In genomic region chr7:901041-901387, GRCh38 we compare ENCODE assay signal across 11 cellular contexts. TPM values are rescaled to one million over a fixed set of nuclear protein-coding genes. Genes with fewer than 3 reads are reported as not detected.
DNase-seq lines count a peak whose midpoint lies in the region; ATAC-seq, FAIRE-seq and TF ChIP-seq lines count a peak whose summit lies in the region.
"Had no signal": no experiment of that assay in that cellular context is flagged by ENCODE, and none has a peak within 500 bp of the region (broad histone marks: within the 10 kb centered on the region; RNA-seq: fewer than 3 reads in every experiment).

No MANE protein-coding gene starts in this region.

- H3K4me1 ChIP-seq in Peyer's patch (peaks cover 0 to 15% (median 3%) of the 10 kb centered on the region in 4 donors), esophagus muscularis mucosa (peaks cover 7 to 36% (median 31%) of the 10 kb centered on the region in 4 donors), small intestine (ENCODE audit: control insufficient read depth in 2 of 2, insufficient read depth in 1 of 2, low read depth in 1 of 2, low read length in 1 of 2) (no peaks in the 10 kb centered on the region)
- H3K4me1 ChIP-seq: testis had no signal

- H3K9me3 ChIP-seq in Peyer's patch (no peaks in the 10 kb centered on the region), esophagus muscularis mucosa (no peaks in the 10 kb centered on the region), small intestine (ENCODE audit: control insufficient read depth, low read depth) (no peaks in the 10 kb centered on the region)
- H3K9me3 ChIP-seq: testis had no signal

- peak; percentile 26 for ATAC-seq in GM21723 (IDR thresholded peaks at IDR 0.05; ENCODE audit: unreplicated experiment)

- no peak for TF ChIP-seq POLR2A in Peyer's patch (IDR thresholded peaks at IDR 0.05)
- no peak for TF ChIP-seq POLR2A in esophagus muscularis mucosa (IDR thresholded peaks at IDR 0.05; ENCODE audit: low read depth)

- no peaks in the 10 kb centered on the region for H3K27me3 ChIP-seq in Peyer's patch
- H3K27me3 ChIP-seq in esophagus muscularis mucosa, result no peaks in the 10 kb centered on the region
- H3K27me3 ChIP-seq in small intestine (ENCODE audit: control insufficient read depth in 2 of 2, insufficient read depth in 2 of 2, low read length in 2 of 2), result no peaks in the 10 kb centered on the region
- H3K27me3 ChIP-seq: testis had no signal

- intact Hi-C loops in esophagus muscularis mucosa (cut with DNase I), result no loop called here

- WGBS in esophagus muscularis mucosa, result 71% methylated on average over 8 of the region's 8 CpGs
- WGBS in small intestine, 3 donors, result 40 to 58% (median 49%) methylated on average over 5 to 8 of the region's 8 CpGs

- TF ChIP-seq EP300 in esophagus muscularis mucosa (IDR thresholded peaks at IDR 0.05), result no peak

- TF ChIP-seq CTCF in Peyer's patch (IDR thresholded peaks at IDR 0.05), result no peak
- TF ChIP-seq CTCF in esophagus muscularis mucosa (IDR thresholded peaks at IDR 0.05), result no peak

- peaks cover 0 to 56% (median 0%) of the 10 kb centered on the region in 3 donors for H3K36me3 ChIP-seq in Peyer's patch
- H3K36me3 ChIP-seq in esophagus muscularis mucosa, result peaks cover 12 to 58% (median 34%) of the 10 kb centered on the region in 4 donors
- peaks cover 9 to 14% of the 10 kb centered on the region in 2 donors for H3K36me3 ChIP-seq in small intestine (ENCODE audit: control insufficient read depth in 2 of 2, insufficient read depth in 2 of 2, low read length in 2 of 2)

- H3K27ac ChIP-seq in Peyer's patch (peak overlapping the region; percentile 19 to 91 (median 76)), esophagus muscularis mucosa (replicated peaks in 1 of 4) (peak overlapping the region; percentile 26 to 49 (median 38)), small intestine (ENCODE audit: low read depth in 1 of 2, low read length in 1 of 2) (peak overlapping the region; percentile 63 to 90)
- H3K27ac ChIP-seq: testis had no signal

- DNase-seq in Peyer's patch, result no peak
- no peak for DNase-seq in esophagus muscularis mucosa (ENCODE audit: extremely low spot score)
- no peak for DNase-seq in small intestine
- no peak for DNase-seq in GF-D8 (lab: John Stamatoyannopoulos, UW)
- no peak for DNase-seq in SW480 (ENCODE audit: low spot score)
- no peak for DNase-seq in T-helper 1 cell
- DNase-seq in D341Med (ENCODE audit: low spot score), result no peak

- H3K4me3 ChIP-seq in Peyer's patch, result no peak overlapping the region
- no peak overlapping the region for H3K4me3 ChIP-seq in esophagus muscularis mucosa
- H3K4me3 ChIP-seq in small intestine (ENCODE audit: low read depth in 1 of 2, low read length in 2 of 2), result no peak overlapping the region
- H3K4me3 ChIP-seq: GM12878, testis had no signal

- no peak for FAIRE-seq in small intestine (lab: Jason Lieb, UNC)
- FAIRE-seq: astrocyte had no signal

RNA-seq across cellular contexts. Expression of gene GET4, which starts 24.7 kb away (rescaled TPM):
- total RNA-seq in Peyer's patch (10 to 100 TPM; 29.7 to 93.3 (median 56.8) TPM), esophagus muscularis mucosa (10 to 100 TPM; 24.7 to 41.3 (median 35.2) TPM)
- 10 to 100 TPM; 38.9 to 87.2 (median 71.9) TPM for polyA plus RNA-seq in small intestine

RNA-seq across cellular contexts. Expression of gene ADAP1, which starts 53.5 kb away (rescaled TPM):
- total RNA-seq in Peyer's patch (100 to 1,000 TPM; 102 to 146 (median 133) TPM), esophagus muscularis mucosa (10 to 100 TPM; 41.9 to 94.2 (median 78.3) TPM)
- polyA plus RNA-seq in small intestine, result 100 to 1,000 TPM in 2 of 3 donors, 10 to 100 TPM in 1; 69.2 to 113 (median 102) TPM
